ENCODE assay signal across 17 cellular contexts in genomic region chr3:5218815-5219214, GRCh38. TPM values are rescaled to one million over a fixed set of nuclear protein-coding genes. Genes with fewer than 3 reads are reported as not detected.
DNase-seq lines count a peak whose midpoint lies in the region; ATAC-seq, FAIRE-seq and TF ChIP-seq lines count a peak whose summit lies in the region.
"Had no signal": no experiment of that assay in that cellular context is flagged by ENCODE, and none has a peak within 500 bp of the region (broad histone marks: within the 10 kb centered on the region; RNA-seq: fewer than 3 reads in every experiment).

No MANE protein-coding gene starts in this region.

- WGBS in H1 (ENCODE audit: extremely low coverage in 1 of 2, insufficient coverage in 1 of 2, insufficient read length in 1 of 2, insufficient replicate concordance in 2 of 2, low coverage in 1 of 2, low lambda C conversion rate in 2 of 2, missing lambda C conversion rate in 1 of 2), 2 experiments: 66% methylated on average over 5 of the region's 5 CpGs; no CpG with 5 or more reads in 1 of the 2 experiments
- 58% methylated on average over 5 of the region's 5 CpGs for WGBS in suprapubic skin

- no peaks in the 10 kb centered on the region for H3K27me3 Mint-ChIP-seq in CD4-positive, CD25-positive, alpha-beta regulatory T cell
- no peaks in the 10 kb centered on the region for H3K27me3 Mint-ChIP-seq in HFFc6 (ENCODE audit: insufficient read depth)
- no peaks in the 10 kb centered on the region for H3K27me3 Mint-ChIP-seq in naive thymus-derived CD8-positive, alpha-beta T cell

- TF ChIP-seq POLR2A in H1 (IDR thresholded peaks at IDR 0.05; ENCODE audit: control extremely low read depth in 1 of 2, low read depth in 2 of 2, low read length in 2 of 2) (no peak), suprapubic skin (IDR thresholded peaks at IDR 0.05) (no peak)

- H3K23me2 ChIP-seq in H1 (ENCODE audit: low read depth, low read length): no peaks in the 10 kb centered on the region

- CTCF ChIA-PET in H1 (lab: Charles Lee; ENCODE audit: partially characterized antibody): interaction anchor here (1.1 kb wide), 1 partner anchor 9 kb away, joined by 5 read pairs; no protein-coding TSS in a partner anchor

- H3K36me3 Mint-ChIP-seq in CD4-positive, CD25-positive, alpha-beta regulatory T cell: peaks cover 38% of the 10 kb centered on the region
- peaks cover 15% of the 10 kb centered on the region for H3K36me3 Mint-ChIP-seq in HFFc6 (ENCODE audit: low read depth)
- H3K36me3 Mint-ChIP-seq in naive thymus-derived CD8-positive, alpha-beta T cell: peaks cover 7 to 60% (median 14%) of the 10 kb centered on the region in 3 donors

- H3K14ac ChIP-seq in H1 (ENCODE audit: insufficient read length): no peak overlapping the region

- no peaks in the 10 kb centered on the region for H3K4me1 ChIP-seq in CD4-positive, CD25-positive, alpha-beta regulatory T cell (ENCODE audit: control insufficient read depth, insufficient read depth, low read length, poor library complexity, severe bottlenecking)
- H3K4me1 ChIP-seq in H1 (replicated peaks in 1 of 4; ENCODE audit: control insufficient read depth in 3 of 4, insufficient read depth in 4 of 4, low read length in 3 of 4) (peaks cover 8 to 28% (median 19%) of the 10 kb centered on the region in 4 experiments; a peak in 5 of 7 replicates), Karpas-422 (ENCODE audit: low read length) (no peaks in the 10 kb centered on the region), suprapubic skin (no peaks in the 10 kb centered on the region)
- H3K4me1 ChIP-seq: colonic mucosa, SJSA1 had no signal

- TF ChIP-seq CTCF in HFFc6 (IDR thresholded peaks at IDR 0.05) (no peak), H1 (IDR thresholded peaks at IDR 0.05; ENCODE audit: control extremely low read depth in 1 of 3, insufficient read depth in 1 of 3, low read depth in 1 of 3, low read length in 3 of 3) (no peak), suprapubic skin (IDR thresholded peaks at IDR 0.05) (no peak), GM13977 (IDR thresholded peaks at IDR 0.05; ENCODE audit: extremely low read depth, insufficient read depth, missing control alignments) (no peak)

- no peak overlapping the region for H4K5ac ChIP-seq in H1 (ENCODE audit: insufficient read length, low read depth, low read length)

- peak overlapping the region in 2 of 3 donors; percentile 64 to 91 for H3K27ac Mint-ChIP-seq in CD4-positive, CD25-positive, alpha-beta regulatory T cell
- H3K27ac Mint-ChIP-seq in HFFc6: peak overlapping the region; percentile 11; the same call in 1 of the 2 replicates
- peak overlapping the region in 7 of 10 donors; percentile 1 to 72 (median 62) for H3K27ac Mint-ChIP-seq in naive thymus-derived CD8-positive, alpha-beta T cell

- H2BK15ac ChIP-seq in H1 (ENCODE audit: low read length): no peak overlapping the region

- no peak overlapping the region for H3K18ac ChIP-seq in H1 (ENCODE audit: extremely low read depth, low read length)

- no peak overlapping the region for H2BK20ac ChIP-seq in H1 (ENCODE audit: low read length)

- H2BK12ac ChIP-seq in H1 (ENCODE audit: low read depth, low read length): no peak overlapping the region

- H3K4ac ChIP-seq in H1 (replicated peaks; ENCODE audit: insufficient read length, low read depth, low read length): no peak overlapping the region

- no peak overlapping the region for H3K27ac ChIP-seq in CD4-positive, CD25-positive, alpha-beta regulatory T cell (ENCODE audit: insufficient read depth, low read length, poor library complexity, severe bottlenecking)
- H3K27ac ChIP-seq in H1 (ENCODE audit: low read depth, low read length) (no peak overlapping the region), Karpas-422 (ENCODE audit: low read length) (no peak overlapping the region), suprapubic skin (no peak overlapping the region)
- H3K27ac ChIP-seq: colonic mucosa, SJSA1 had no signal

- H4K91ac ChIP-seq in H1 (replicated peaks; ENCODE audit: insufficient read length, low read length): no peak overlapping the region

- H2BK120ac ChIP-seq in H1 (replicated peaks; ENCODE audit: low read depth, low read length): no peak overlapping the region

- H3K79me1 ChIP-seq in H1 (ENCODE audit: low read depth, low read length): no peaks in the 10 kb centered on the region; the same call in 1 of the 2 replicates

- POLR2A ChIA-PET in H1 (lab: Charles Lee; ENCODE audit: partially characterized antibody): no interaction called here
- POLR2A ChIA-PET in naive thymus-derived CD8-positive, alpha-beta T cell (lab: Charles Lee): interaction anchor here (1.7 kb wide), 1 partner anchor 31 kb away, joined by 4 read pairs; the partner anchor contains the start of gene EDEM1

- H3K9me3 Mint-ChIP-seq in CD4-positive, CD25-positive, alpha-beta regulatory T cell: no peaks in the 10 kb centered on the region
- H3K9me3 Mint-ChIP-seq in HFFc6: no peaks in the 10 kb centered on the region
- H3K9me3 Mint-ChIP-seq in naive thymus-derived CD8-positive, alpha-beta T cell: no peaks in the 10 kb centered on the region

- H2AK5ac ChIP-seq in H1 (ENCODE audit: low read depth, low read length): no peak overlapping the region

- no peak for DNase-seq in CD4-positive, CD25-positive, alpha-beta regulatory T cell
- DNase-seq in HFFc6: no peak
- no peak for DNase-seq in H1 (ENCODE audit: low read depth in 1 of 2, low spot score in 2 of 2)
- DNase-seq in naive thymus-derived CD8-positive, alpha-beta T cell: no peak
- no peak for DNase-seq in Karpas-422
- no peak for DNase-seq in suprapubic skin (ENCODE audit: low spot score in 2 of 2)
- no peak for DNase-seq in GM13977 (ENCODE audit: low spot score)
- DNase-seq: activated naive CD4-positive, alpha-beta T cell; colonic mucosa; NCI-H1417 treated with DMSO at 0.1 percent for 48 hours; PC-3; stimulated activated naive CD8-positive, alpha-beta T cell treated with anti-CD3 and anti-CD28 coated beads, Interleukin-15, Interleukin-2, amounts not matched to agents 100 U/mL and 50 U/mL, for 24 hours; T1000 had no signal

- no peaks in the 10 kb centered on the region for H3K9me3 ChIP-seq in CD4-positive, CD25-positive, alpha-beta regulatory T cell (ENCODE audit: control insufficient read depth in 2 of 2, low read length in 2 of 2)
- H3K9me3 ChIP-seq in H1 (ENCODE audit: insufficient read depth in 2 of 2, low read depth in 1 of 2, low read length in 1 of 2): no peaks in the 10 kb centered on the region
- H3K9me3 ChIP-seq in Karpas-422 (ENCODE audit: low read length): no peaks in the 10 kb centered on the region
- H3K9me3 ChIP-seq in suprapubic skin: no peaks in the 10 kb centered on the region
- H3K9me3 ChIP-seq: colonic mucosa, SJSA1 had no signal

- H2AFZ ChIP-seq in H1 (ENCODE audit: low read length): no peak overlapping the region
- H2AFZ ChIP-seq in Karpas-422 (ENCODE audit: low read length): no peak overlapping the region

- no peak overlapping the region for H3K4me2 ChIP-seq in H1 (ENCODE audit: insufficient read depth in 1 of 2, low read depth in 2 of 2, low read length in 2 of 2)
- no peak overlapping the region for H3K4me2 ChIP-seq in Karpas-422 (ENCODE audit: low read depth, low read length, poor library complexity, severe bottlenecking)

- no peak overlapping the region for H3K23ac ChIP-seq in H1 (ENCODE audit: insufficient read length)

- H3K56ac ChIP-seq in H1 (replicated peaks; ENCODE audit: insufficient read length, low read depth, low read length): no peak overlapping the region

- no peak for TF ChIP-seq RAD21 in H1 (IDR thresholded peaks at IDR 0.05 in 1 of 2, conservative IDR thresholded peaks at IDR 0.05 in 1 of 2; ENCODE audit: low read depth in 2 of 2, low read length in 2 of 2)

- H3K36me3 ChIP-seq in CD4-positive, CD25-positive, alpha-beta regulatory T cell (ENCODE audit: control insufficient read depth, insufficient read depth, low read length): peaks cover 74% of the 10 kb centered on the region
- peaks cover 5 to 26% (median 9%) of the 10 kb centered on the region in 4 experiments; a peak in 6 of 8 replicates for H3K36me3 ChIP-seq in H1 (ENCODE audit: control insufficient read depth in 2 of 4, insufficient read depth in 4 of 4, low read length in 3 of 4)
- peaks cover 47% of the 10 kb centered on the region for H3K36me3 ChIP-seq in Karpas-422 (ENCODE audit: insufficient read depth, low read length)
- peaks cover 49% of the 10 kb centered on the region for H3K36me3 ChIP-seq in suprapubic skin

- in situ Hi-C loops in GM13977 (cut with MboI; ENCODE audit: low pct_unique_long_range_greater_than_20kb, low sequenced_read_pairs, unreplicated experiment): no loop called here

- H4K8ac ChIP-seq in H1 (ENCODE audit: extremely low read depth, insufficient read depth, low read length): no peak overlapping the region

- TF ChIP-seq EP300 in H1 (IDR thresholded peaks at IDR 0.05; ENCODE audit: borderline replicate concordance in 1 of 2, low read depth in 2 of 2, low read length in 2 of 2) (no peak), suprapubic skin (IDR thresholded peaks at IDR 0.05) (no peak)

- H3K27me3 ChIP-seq in CD4-positive, CD25-positive, alpha-beta regulatory T cell (ENCODE audit: control insufficient read depth, insufficient read depth, low read length): no peaks in the 10 kb centered on the region
- H3K27me3 ChIP-seq in H1 (replicated peaks in 1 of 4; ENCODE audit: control insufficient read depth in 3 of 4, extremely low read depth in 1 of 4, insufficient read depth in 3 of 4, low read length in 3 of 4) (no peaks in the 10 kb centered on the region), Karpas-422 (ENCODE audit: low read length) (no peaks in the 10 kb centered on the region), suprapubic skin (no peaks in the 10 kb centered on the region)
- H3K27me3 ChIP-seq: colonic mucosa, SJSA1 had no signal

- H3K79me2 ChIP-seq in H1 (ENCODE audit: control insufficient read depth in 1 of 2, insufficient read depth in 2 of 2, low read length in 2 of 2) (no peaks in the 10 kb centered on the region), Karpas-422 (ENCODE audit: low read length) (no peaks in the 10 kb centered on the region)

- H4K20me1 ChIP-seq in H1 (replicated peaks in 1 of 2; ENCODE audit: control insufficient read depth in 1 of 2, insufficient read depth in 2 of 2, low read length in 2 of 2) (no peaks in the 10 kb centered on the region), Karpas-422 (ENCODE audit: insufficient read depth, low read depth, low read length) (no peaks in the 10 kb centered on the region)

- H3K4me3 ChIP-seq in CD4-positive, CD25-positive, alpha-beta regulatory T cell (ENCODE audit: low read depth, low read length): no peak overlapping the region
- H3K4me3 ChIP-seq in H1 (ENCODE audit: extremely low read depth in 1 of 4, insufficient read depth in 2 of 4, low read depth in 3 of 4, low read length in 4 of 4) (no peak overlapping the region), Karpas-422 (ENCODE audit: low read length) (no peak overlapping the region), suprapubic skin (no peak overlapping the region)
- H3K4me3 ChIP-seq: colonic mucosa, SJSA1 had no signal

- no peak for FAIRE-seq in H1 (lab: Jason Lieb, UNC)
- FAIRE-seq: D721Med had no signal

- H2BK5ac ChIP-seq in H1 (ENCODE audit: low read depth, low read length): no peak overlapping the region; the same call in 1 of the 2 replicates

- no peak for ATAC-seq in CD4-positive, CD25-positive, alpha-beta regulatory T cell (ENCODE audit: low read depth in 2 of 2)
- no peak for ATAC-seq in naive thymus-derived CD8-positive, alpha-beta T cell
- ATAC-seq in HG02623 (IDR thresholded peaks at IDR 0.05; ENCODE audit: unreplicated experiment): no peak
- ATAC-seq: PC-3; sciatic nerve; stimulated activated naive CD8-positive, alpha-beta T cell treated with anti-CD3 and anti-CD28 coated beads, Interleukin-15, Interleukin-2, amounts not matched to agents 100 U/mL and 50 U/mL, for 24 hours had no signal

- no peak overlapping the region for H3K4me3 Mint-ChIP-seq in CD4-positive, CD25-positive, alpha-beta regulatory T cell
- no peak overlapping the region for H3K4me3 Mint-ChIP-seq in HFFc6
- H3K4me3 Mint-ChIP-seq in naive thymus-derived CD8-positive, alpha-beta T cell: no peak overlapping the region

- no peak overlapping the region for H3K9ac ChIP-seq in H1 (replicated peaks in 1 of 4; ENCODE audit: extremely low read depth in 1 of 4, low read depth in 3 of 4, low read length in 3 of 4)
- H3K9ac ChIP-seq in Karpas-422 (ENCODE audit: low read length): no peak overlapping the region

- H3K4me1 Mint-ChIP-seq in CD4-positive, CD25-positive, alpha-beta regulatory T cell: peaks cover 0 to 9% (median 3%) of the 10 kb centered on the region in 4 donors
- peaks cover 13% of the 10 kb centered on the region; the same call in 1 of the 2 replicates for H3K4me1 Mint-ChIP-seq in HFFc6 (ENCODE audit: low read depth)
- H3K4me1 Mint-ChIP-seq in naive thymus-derived CD8-positive, alpha-beta T cell: peaks cover 0 to 7% (median 3%) of the 10 kb centered on the region in 4 donors

- H3K9me2 ChIP-seq in Karpas-422 (replicated peaks; ENCODE audit: insufficient read depth, low read length): no peaks in the 10 kb centered on the region

RNA-seq across cellular contexts. Expression of gene EDEM1, which starts 31.3 kb away (rescaled TPM):
- total RNA-seq in CD4-positive, CD25-positive, alpha-beta regulatory T cell: 99.3 TPM
- 10 to 100 TPM; 51.1 to 56.8 (median 54.5) TPM for polyA plus RNA-seq in CD4-positive, CD25-positive, alpha-beta regulatory T cell
- 10 to 100 TPM; 47.6 to 56.4 (median 52.0) TPM for total RNA-seq in HFFc6 (2021; fragmentation: NEBNext Ultra II Directional; extraction: Animal tissue kit (Norgen Biotek cat#: 25700))
- total RNA-seq in H1 (2021; fragmentation: NEBNext Ultra II Directional; extraction: Animal tissue kit (Norgen Biotek cat#: 25700)): 14.1 and 16.4 TPM in 2 replicates
- polyA plus RNA-seq in H1 (2011; rRNA removed): 4.7 and 4.8 TPM in 2 replicates
- 7.2 TPM for polyA plus RNA-seq in H1 (2011; cell fraction: cytosol; rRNA removed)
- 9.5 TPM for polyA plus RNA-seq in H1 (2011; cell fraction: nucleus; rRNA removed)
- polyA plus RNA-seq in H1 (2012, experiment 1 of 2): 5.8 to 9.3 TPM (median 7.1 TPM) in 4 replicates
- 1.0 TPM for polyA plus RNA-seq in H1 (2012, experiment 2 of 2)
- 7.5 TPM for polyA plus RNA-seq in H1 (2013, experiment 1 of 2)
- polyA plus RNA-seq in H1 (2013, experiment 2 of 2): 7.5 TPM
- polyA minus RNA-seq in H1 (2011; rRNA and poly(A)+ RNA removed): 13.2 and 21.5 TPM in 2 replicates
- 8.7 TPM for polyA minus RNA-seq in H1 (2011; cell fraction: cytosol; rRNA and poly(A)+ RNA removed)
- 23.2 TPM for polyA minus RNA-seq in H1 (2011; cell fraction: nucleus; rRNA and poly(A)+ RNA removed)
- total RNA-seq in naive thymus-derived CD8-positive, alpha-beta T cell: 100 to 1,000 TPM; 108 to 109 TPM
- 10 to 100 TPM; 25.5 to 31.0 (median 26.0) TPM for polyA plus RNA-seq in naive thymus-derived CD8-positive, alpha-beta T cell
- total RNA-seq in Karpas-422 (2014; rRNA removed; shearing (Covaris generic); ENCODE audit: low replicate concordance): 68.8 and 134 TPM in 2 replicates
- 100 to 1,000 TPM in 1 of 4 donors, 10 to 100 TPM in 3; 48.1 to 127 (median 56.3) TPM for total RNA-seq in suprapubic skin

Comparison
In these comparisons a context has a peak if more than half of its experiments do, and no peak if none do; other contexts are left out.
1. H3K27ac Mint-ChIP-seq: peak in every context shown above with its lines; median percentile 78 in CD4-positive, CD25-positive, alpha-beta regulatory T cell; 62 in naive thymus-derived CD8-positive, alpha-beta T cell; 11 in HFFc6.